ENCODE assay signal across 16 cellular contexts in the genomic region with DNA sequence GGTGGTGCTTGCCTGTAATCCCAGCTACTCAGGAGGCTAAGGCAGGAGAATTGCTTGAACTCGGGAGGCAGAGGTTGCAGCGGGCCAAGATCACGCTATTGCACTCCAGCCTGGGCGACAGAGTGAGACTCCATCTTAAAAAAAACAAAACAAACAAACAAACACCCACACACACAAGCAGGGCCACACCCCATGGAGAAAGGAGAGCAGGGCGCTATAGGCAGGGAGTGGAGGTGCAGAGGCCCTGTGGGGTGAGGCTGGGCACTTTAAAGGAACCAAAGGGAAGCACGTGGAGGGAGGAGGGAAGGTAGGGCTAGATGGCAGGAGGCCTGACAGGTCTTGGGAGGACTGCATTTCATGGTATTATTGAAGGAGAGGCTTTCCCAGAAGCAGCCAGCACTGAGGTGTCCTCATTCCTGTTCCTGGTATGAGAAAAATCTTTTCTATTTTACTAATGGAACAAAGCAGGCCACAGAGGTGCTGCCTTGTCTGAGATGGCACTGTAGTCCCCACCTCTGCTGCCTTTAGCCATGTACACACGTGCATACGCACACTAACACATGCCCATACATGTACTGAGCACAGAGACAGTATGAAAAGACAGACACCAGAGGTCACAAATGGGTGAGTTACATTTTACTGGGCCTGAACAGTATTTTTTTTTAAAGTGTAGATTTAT. TPM values are rescaled to one million over a fixed set of nuclear protein-coding genes. Genes with fewer than 3 reads are reported as not detected.
A peak's percentile ranks its signal among the peaks of the same experiment; 100 is the strongest.
DNase-seq lines count a peak whose midpoint lies in the region; ATAC-seq and TF ChIP-seq lines count a peak whose summit lies in the region.
"Had no signal": no experiment of that assay in that cellular context is flagged by ENCODE, and none has a peak within 500 bp of the region (broad histone marks: within the 10 kb centered on the region; RNA-seq: fewer than 3 reads in every experiment).

No MANE protein-coding gene starts in this region.

- H3K27me3 ChIP-seq in esophagus squamous epithelium (no peaks in the 10 kb centered on the region), BE2C (no peaks in the 10 kb centered on the region)

- peak overlapping the region; percentile 59 to 85 (median 77) for H3K27ac ChIP-seq in esophagus squamous epithelium

- H3K4me3 Mint-ChIP-seq in activated CD8-positive, alpha-beta memory T cell treated with anti-CD3 and anti-CD28 coated beads, Interleukin-2, amount 10 ng/mL, durations not matched to agents 7 days and 5 days: no peak overlapping the region
- H3K4me3 Mint-ChIP-seq in activated B cell treated with CpG ODN at 0.5 μM for 24 hours: no peak overlapping the region
- no peak overlapping the region for H3K4me3 Mint-ChIP-seq in stimulated activated naive CD8-positive, alpha-beta T cell treated with anti-CD3 and anti-CD28 coated beads, Interleukin-15, amount 100 ng/mL, for 72 hours

- no peak for TF ChIP-seq POLR2A in esophagus squamous epithelium (IDR thresholded peaks at IDR 0.05)

- POLR2A ChIA-PET in activated B cell treated with CpG ODN at 0.5 μM for 24 hours (lab: Charles Lee): interaction anchor here (1.7 kb wide), 1 partner anchor 16 kb away, joined by 13 read pairs; no protein-coding TSS in a partner anchor

- peak; percentile 13 for ATAC-seq in activated CD8-positive, alpha-beta memory T cell treated with anti-CD3 and anti-CD28 coated beads, Interleukin-2, amount 10 ng/mL, durations not matched to agents 7 days and 5 days
- ATAC-seq in activated B cell treated with CpG ODN at 0.5 μM for 24 hours (ENCODE audit: low read depth) (no peak), GM18502 (IDR thresholded peaks at IDR 0.05; ENCODE audit: poor library complexity, unreplicated experiment) (no peak)
- ATAC-seq in stimulated activated naive CD8-positive, alpha-beta T cell treated with anti-CD3 and anti-CD28 coated beads, Interleukin-15, amount 100 ng/mL, for 72 hours: no peak
- ATAC-seq: A549 had no signal

- WGBS in esophagus squamous epithelium, 2 donors: 48 to 67% methylated on average over 8 of the region's 8 CpGs

- peak; percentile 48 for DNase-seq in activated CD8-positive, alpha-beta memory T cell treated with anti-CD3 and anti-CD28 coated beads, Interleukin-2, amount 10 ng/mL, durations not matched to agents 7 days and 5 days
- no peak for DNase-seq in activated CD8-positive, alpha-beta memory T cell treated with anti-CD3 and anti-CD28 coated beads for 24 hours
- DNase-seq in activated B cell treated with CpG ODN at 0.5 μM for 24 hours (no peak), esophagus squamous epithelium (lab: John Stamatoyannopoulos, UW) (no peak), BE2C (no peak)
- DNase-seq in stimulated activated naive CD8-positive, alpha-beta T cell treated with anti-CD3 and anti-CD28 coated beads, Interleukin-15, amount 100 ng/mL, for 72 hours: no peak
- no peak for DNase-seq in stimulated activated CD4-positive, alpha-beta T cell treated with anti-CD3 and anti-CD28 coated beads, Interleukin-2, amount 100 ng/mL, for 48 hours
- DNase-seq: activated CD4-positive, alpha-beta T cell treated with anti-CD3 and anti-CD28 coated beads, Interleukin-2, amount 50 U/mL, for 4 hours; activated gamma-delta T cell; hypothalamus; left cardiac atrium; NCI-H1105; SHP77 treated with DMSO at 0.1 percent for 48 hours; T1000 had no signal

- H3K9me3 Mint-ChIP-seq in activated CD8-positive, alpha-beta memory T cell treated with anti-CD3 and anti-CD28 coated beads, Interleukin-2, amount 10 ng/mL, durations not matched to agents 7 days and 5 days (ENCODE audit: low read depth): no peaks in the 10 kb centered on the region
- no peaks in the 10 kb centered on the region for H3K9me3 Mint-ChIP-seq in activated B cell treated with CpG ODN at 0.5 μM for 24 hours
- H3K9me3 Mint-ChIP-seq in stimulated activated naive CD8-positive, alpha-beta T cell treated with anti-CD3 and anti-CD28 coated beads, Interleukin-15, amount 100 ng/mL, for 72 hours: no peaks in the 10 kb centered on the region

- peaks cover 67% of the 10 kb centered on the region for H3K4me1 Mint-ChIP-seq in activated CD8-positive, alpha-beta memory T cell treated with anti-CD3 and anti-CD28 coated beads, Interleukin-2, amount 10 ng/mL, durations not matched to agents 7 days and 5 days
- H3K4me1 Mint-ChIP-seq in activated B cell treated with CpG ODN at 0.5 μM for 24 hours: peaks cover 37% of the 10 kb centered on the region
- peaks cover 30% of the 10 kb centered on the region for H3K4me1 Mint-ChIP-seq in stimulated activated naive CD8-positive, alpha-beta T cell treated with anti-CD3 and anti-CD28 coated beads, Interleukin-15, amount 100 ng/mL, for 72 hours

- H3K27me3 Mint-ChIP-seq in activated CD8-positive, alpha-beta memory T cell treated with anti-CD3 and anti-CD28 coated beads, Interleukin-2, amount 10 ng/mL, durations not matched to agents 7 days and 5 days: no peaks in the 10 kb centered on the region
- H3K27me3 Mint-ChIP-seq in activated B cell treated with CpG ODN at 0.5 μM for 24 hours: no peaks in the 10 kb centered on the region
- H3K27me3 Mint-ChIP-seq in stimulated activated naive CD8-positive, alpha-beta T cell treated with anti-CD3 and anti-CD28 coated beads, Interleukin-15, amount 100 ng/mL, for 72 hours: no peaks in the 10 kb centered on the region

- H3K4me3 ChIP-seq in esophagus squamous epithelium (no peak overlapping the region), BE2C (ENCODE audit: low read depth, low read length) (no peak overlapping the region)
- H3K4me3 ChIP-seq: A549 had no signal

- peaks cover 42% of the 10 kb centered on the region for H3K36me3 Mint-ChIP-seq in activated CD8-positive, alpha-beta memory T cell treated with anti-CD3 and anti-CD28 coated beads, Interleukin-2, amount 10 ng/mL, durations not matched to agents 7 days and 5 days
- peaks cover 68% of the 10 kb centered on the region for H3K36me3 Mint-ChIP-seq in activated B cell treated with CpG ODN at 0.5 μM for 24 hours (ENCODE audit: low read depth)

- no peaks in the 10 kb centered on the region for H3K36me3 ChIP-seq in esophagus squamous epithelium
- no peaks in the 10 kb centered on the region for H3K36me3 ChIP-seq in BE2C

- H3K9me3 ChIP-seq in esophagus squamous epithelium (no peaks in the 10 kb centered on the region), BE2C (no peaks in the 10 kb centered on the region)
- H3K9me3 ChIP-seq: A549 had no signal

- CTCF ChIA-PET in activated CD8-positive, alpha-beta memory T cell treated with anti-CD3 and anti-CD28 coated beads, Interleukin-2, amount 10 ng/mL, durations not matched to agents 7 days and 5 days (lab: Charles Lee): interaction anchor here (1.0 to 1.9 kb wide), 4 partner anchors 20 to 91 kb away, joined by 3 to 14 read pairs (median 6); partner anchors contain the start of gene BCAS4
- CTCF ChIA-PET in activated B cell treated with CpG ODN at 0.5 μM for 24 hours (lab: Charles Lee): interaction anchor here (1.4 to 1.8 kb wide), 2 partner anchors 44 to 45 kb away, joined by 3 to 5 read pairs; partner anchors contain the start of gene BCAS4

- TF ChIP-seq CTCF in activated B cell treated with CpG ODN at 0.5 μM for 24 hours (IDR thresholded peaks at IDR 0.05) (no peak), esophagus squamous epithelium (IDR thresholded peaks at IDR 0.05) (no peak), BE2C (IDR thresholded peaks at IDR 0.05; ENCODE audit: low read depth, low read length) (no peak)

- H3K4me1 ChIP-seq in esophagus squamous epithelium (peaks cover 5 to 48% (median 23%) of the 10 kb centered on the region in 3 donors), BE2C (no peaks in the 10 kb centered on the region)
- H3K4me1 ChIP-seq: A549 had no signal

- H3K27ac Mint-ChIP-seq in activated CD8-positive, alpha-beta memory T cell treated with anti-CD3 and anti-CD28 coated beads, Interleukin-2, amount 10 ng/mL, durations not matched to agents 7 days and 5 days: peak overlapping the region; percentile 89
- H3K27ac Mint-ChIP-seq in activated B cell treated with CpG ODN at 0.5 μM for 24 hours: peak overlapping the region; percentile 59
- peak overlapping the region; percentile 77 to 81 for H3K27ac Mint-ChIP-seq in stimulated activated naive CD8-positive, alpha-beta T cell treated with anti-CD3 and anti-CD28 coated beads, Interleukin-15, amount 100 ng/mL, for 72 hours

- intact Hi-C loops in activated B cell treated with CpG ODN at 0.5 μM for 24 hours (cut with micrococcal nuclease): no loop called here
- intact Hi-C loops in esophagus squamous epithelium (cut with DNase I): no loop called here

RNA-seq across cellular contexts. Expression of gene BCAS4, which starts 44.0 kb away (rescaled TPM):
- 10 to 100 TPM; 37.6 to 44.8 TPM for total RNA-seq in activated CD8-positive, alpha-beta memory T cell treated with anti-CD3 and anti-CD28 coated beads, Interleukin-2, amount 10 ng/mL, durations not matched to agents 7 days and 5 days
- total RNA-seq in activated B cell treated with CpG ODN at 0.5 μM for 24 hours (43.2 and 46.7 TPM in 2 replicates), esophagus squamous epithelium (1 to 10 TPM in 1 of 4 donors, under 1 TPM in 3; 0.18 to 2.3 (median 0.54) TPM)
- polyA plus RNA-seq in BE2C (2012; ENCODE audit: insufficient read depth, insufficient read length, low read depth): 14.5 TPM

Comparison
In these comparisons a context has a peak if more than half of its experiments do, and no peak if none do; other contexts are left out.
1. RNA of gene BCAS4, which starts 44.0 kb away (total RNA-seq): 43.2 to 46.7 TPM in activated B cell treated with CpG ODN at 0.5 μM for 24 hours and 37.6 to 44.8 TPM in activated CD8-positive, alpha-beta memory T cell treated with anti-CD3 and anti-CD28 coated beads, Interleukin-2, amount 10 ng/mL, durations not matched to agents 7 days and 5 days; 0.18 to 2.3 TPM in esophagus squamous epithelium; every median in the first group is over 10 times any median in the second.
2. Peak in every context shown above with its lines, with median percentiles within 50 percentile points of each other: H3K27ac Mint-ChIP-seq.